In the genomic region with DNA sequence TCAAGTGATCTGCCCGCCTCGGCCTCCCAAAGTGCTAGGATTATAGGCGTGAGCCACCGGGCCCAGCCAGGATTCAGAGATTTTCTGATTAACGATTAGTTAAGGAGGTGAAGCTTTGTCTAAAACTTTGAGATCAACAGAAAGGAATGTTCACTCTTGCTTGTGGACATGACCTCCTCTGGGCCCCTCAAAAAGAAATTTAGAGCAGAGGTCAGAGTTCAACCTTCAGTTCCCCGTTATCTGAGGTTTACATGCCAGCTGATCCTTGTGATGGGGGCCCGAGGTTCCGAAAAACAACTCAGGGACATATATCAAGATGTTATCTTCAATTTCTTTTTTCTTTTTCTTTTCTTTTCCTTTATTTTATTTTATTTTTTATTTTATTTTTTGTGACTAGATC, we compare ENCODE assay signal across 31 cellular contexts. TPM values are rescaled to one million over a fixed set of nuclear protein-coding genes. Genes with fewer than 3 reads are reported as not detected.
"Had no signal": no experiment of that assay in that cellular context is flagged by ENCODE, and none has a peak within 500 bp of the region (broad histone marks: within the 10 kb centered on the region; RNA-seq: fewer than 3 reads in every experiment).

No MANE protein-coding gene starts in this region.

- H3K27me3 Mint-ChIP-seq: naive B cell; naive thymus-derived CD8-positive, alpha-beta T cell; progenitor cell of endocrine pancreas; stimulated activated naive CD8-positive, alpha-beta T cell treated with anti-CD3 and anti-CD28 coated beads, Interleukin-15, amount 100 ng/mL, for 72 hours had no signal

- H3K4me2 ChIP-seq: neural progenitor cell had no signal

- H3K4me3 ChIP-seq: neural progenitor cell, ovary, psoas muscle, skin epidermis, suprapubic skin, testis, tibial artery, upper lobe of left lung, vagina had no signal

- H3K4me1 ChIP-seq: neural progenitor cell, parathyroid adenoma, psoas muscle, testis, tibial artery had no signal

- ATAC-seq: naive thymus-derived CD8-positive, alpha-beta T cell; psoas muscle; sciatic nerve; stimulated activated effector memory CD8-positive, alpha-beta T cell treated with anti-CD3 and anti-CD28 coated beads, Interleukin-12 subunit alpha, Interleukin-12 subunit beta, amount 100 ng/mL, for 72 hours; stimulated activated naive CD8-positive, alpha-beta T cell treated with anti-CD3 and anti-CD28 coated beads, Interleukin-15, amount 100 ng/mL, for 72 hours; stimulated activated naive CD8-positive, alpha-beta T cell treated with anti-CD3 and anti-CD28 coated beads, Interleukin-15, Interleukin-2, amounts not matched to agents 100 U/mL and 50 U/mL, for 24 hours had no signal

- H3K4me1 Mint-ChIP-seq: neural progenitor cell; stimulated activated effector memory CD8-positive, alpha-beta T cell treated with anti-CD3 and anti-CD28 coated beads, Interleukin-12 subunit alpha, Interleukin-12 subunit beta, amount 100 ng/mL, for 72 hours had no signal

- FAIRE-seq: urothelium cell line had no signal

- H3K27ac ChIP-seq: neural progenitor cell, ovary, parathyroid adenoma, psoas muscle, skin epidermis, suprapubic skin, testis, tibial artery, upper lobe of left lung, vagina had no signal

- H3K4me3 Mint-ChIP-seq: naive B cell; naive thymus-derived CD8-positive, alpha-beta T cell; nephron; neural progenitor cell; stimulated activated effector memory CD8-positive, alpha-beta T cell treated with anti-CD3 and anti-CD28 coated beads, Interleukin-12 subunit alpha, Interleukin-12 subunit beta, amount 100 ng/mL, for 72 hours; stimulated activated naive CD8-positive, alpha-beta T cell treated with anti-CD3 and anti-CD28 coated beads, Interleukin-15, amount 100 ng/mL, for 72 hours had no signal

- H3K9me3 ChIP-seq: ovary, psoas muscle, suprapubic skin, testis, tibial artery, upper lobe of left lung, vagina had no signal

- H3K79me2 ChIP-seq: parathyroid adenoma had no signal

- H3K36me3 Mint-ChIP-seq: naive B cell; naive thymus-derived CD8-positive, alpha-beta T cell; stimulated activated effector memory CD8-positive, alpha-beta T cell treated with anti-CD3 and anti-CD28 coated beads, Interleukin-12 subunit alpha, Interleukin-12 subunit beta, amount 100 ng/mL, for 72 hours had no signal

- H3K27me3 ChIP-seq: neural progenitor cell, ovary, suprapubic skin, testis, tibial artery, upper lobe of left lung, vagina had no signal

- H3K9me3 Mint-ChIP-seq: naive B cell; naive thymus-derived CD8-positive, alpha-beta T cell; stimulated activated effector memory CD8-positive, alpha-beta T cell treated with anti-CD3 and anti-CD28 coated beads, Interleukin-12 subunit alpha, Interleukin-12 subunit beta, amount 100 ng/mL, for 72 hours; stimulated activated naive CD8-positive, alpha-beta T cell treated with anti-CD3 and anti-CD28 coated beads, Interleukin-15, amount 100 ng/mL, for 72 hours had no signal

- H3K36me3 ChIP-seq: neural progenitor cell, ovary, suprapubic skin, tibial artery, upper lobe of left lung, vagina had no signal

- H2AFZ ChIP-seq: neural progenitor cell, parathyroid adenoma had no signal

- H3K27ac Mint-ChIP-seq: naive thymus-derived CD8-positive, alpha-beta T cell; nephron; neural progenitor cell; progenitor cell of endocrine pancreas; stimulated activated effector memory CD8-positive, alpha-beta T cell treated with anti-CD3 and anti-CD28 coated beads, Interleukin-12 subunit alpha, Interleukin-12 subunit beta, amount 100 ng/mL, for 72 hours; stimulated activated naive CD8-positive, alpha-beta T cell treated with anti-CD3 and anti-CD28 coated beads, Interleukin-15, amount 100 ng/mL, for 72 hours had no signal

- H3K9ac ChIP-seq: neural progenitor cell, parathyroid adenoma had no signal

- DNase-seq: naive B cell; naive thymus-derived CD8-positive, alpha-beta T cell; occipital lobe; ovary; psoas muscle; right cardiac atrium; stimulated activated CD4-positive, alpha-beta T cell treated with anti-CD3 and anti-CD28 coated beads, Interleukin-15, amount 100 ng/mL, for 24 hours; stimulated activated CD4-positive, alpha-beta T cell treated with anti-CD3 and anti-CD28 coated beads, Interleukin-2, amount 100 ng/mL, for 24 hours; stimulated activated CD4-positive, alpha-beta T cell treated with anti-CD3 and anti-CD28 coated beads, Interleukin-2, amount 100 ng/mL, for 48 hours; stimulated activated CD4-positive, alpha-beta T cell treated with anti-CD3 and anti-CD28 coated beads, Interleukin-4, amount 100 ng/mL, for 24 hours; stimulated activated naive CD4-positive, alpha-beta T cell; stimulated activated naive CD8-positive, alpha-beta T cell treated with anti-CD3 and anti-CD28 coated beads, Interleukin-15, amount 100 ng/mL, for 72 hours; stimulated activated naive CD8-positive, alpha-beta T cell treated with anti-CD3 and anti-CD28 coated beads, Interleukin-15, Interleukin-2, amounts not matched to agents 100 U/mL and 50 U/mL, for 24 hours; substantia nigra; tibial artery; trophoblast cell; upper lobe of left lung had no signal

RNA-seq across cellular contexts. Expression of a gene that starts 58.6 kb away (rescaled TPM):
- total RNA-seq: naive thymus-derived CD8-positive, alpha-beta T cell; occipital lobe; osteoblast; ovary; progenitor cell of endocrine pancreas; psoas muscle; right cardiac atrium; sciatic nerve; suprapubic skin; upper lobe of left lung; ureter; vagina had no signal
- polyA plus RNA-seq: naive thymus-derived CD8-positive, alpha-beta T cell; neural cell; ovary; psoas muscle; right cardiac atrium had no signal
